35 cellular contexts compared by ENCODE assay signal in the genomic region with DNA sequence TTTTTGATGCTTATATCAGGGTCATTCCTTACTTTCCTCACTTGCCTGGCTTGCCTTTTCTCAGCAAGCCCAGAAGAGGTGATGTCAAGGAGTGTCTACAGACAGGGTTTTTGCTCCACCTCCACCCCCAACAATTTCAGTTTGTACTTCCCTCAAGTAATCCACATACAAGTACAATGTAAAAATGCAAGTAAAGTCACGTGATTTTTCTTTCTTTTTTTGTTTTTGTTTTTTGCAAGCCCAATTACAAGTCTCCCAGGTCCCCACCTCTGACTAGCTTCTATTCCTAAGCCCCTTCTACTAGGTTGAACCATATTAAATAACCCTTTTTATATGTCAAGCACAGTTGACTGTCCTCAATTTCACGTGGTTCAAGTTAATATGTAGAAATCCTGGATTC.
"Had no signal": no experiment of that assay in that cellular context is flagged by ENCODE, and none has a peak within 500 bp of the region (broad histone marks: within the 10 kb centered on the region; RNA-seq: fewer than 3 reads in every experiment).

No MANE protein-coding gene starts in this region.

- H3K36me3 ChIP-seq: MG63 had no signal

- H3K9me3 ChIP-seq: MG63 had no signal

- H3K4me3 ChIP-seq: MG63 had no signal

- DNase-seq: Karpas-422, Kasumi-1, MG63, MM.1S, MV-4-11, NCI-H1048, NCI-H1092, NCI-H1092 treated with DMSO at 0.1 percent for 48 hours, NCI-H1105, NCI-H1105 treated with DMSO at 0.1 percent for 48 hours, NCI-H1417, NCI-H1417 treated with DMSO at 0.1 percent for 48 hours, NCI-H1436, NCI-H1436 treated with DMSO at 0.1 percent for 48 hours, NCI-H146, NCI-H1694, NCI-H1694 treated with DMSO at 0.1 percent for 48 hours, NCI-H187, NCI-H187 treated with DMSO at 0.1 percent for 48 hours, NCI-H1930, NCI-H2029, NCI-H2029 treated with DMSO at 0.1 percent for 48 hours, NCI-H2081, NCI-H2081 treated with DMSO at 0.1 percent for 48 hours, NCI-H2107, NCI-H2171, NCI-H2171 treated with DMSO at 0.1 percent for 48 hours, NCI-H2227 treated with DMSO at 0.1 percent for 48 hours, NCI-H226, NCI-H345, NCI-H446, NCI-H446 treated with DMSO at 0.1 percent for 48 hours, NCI-H510A, NCI-H510A treated with DMSO at 0.1 percent for 48 hours, NCI-H524 had no signal
